Comparison of ENCODE assay signal across 22 cellular contexts in the genomic region with DNA sequence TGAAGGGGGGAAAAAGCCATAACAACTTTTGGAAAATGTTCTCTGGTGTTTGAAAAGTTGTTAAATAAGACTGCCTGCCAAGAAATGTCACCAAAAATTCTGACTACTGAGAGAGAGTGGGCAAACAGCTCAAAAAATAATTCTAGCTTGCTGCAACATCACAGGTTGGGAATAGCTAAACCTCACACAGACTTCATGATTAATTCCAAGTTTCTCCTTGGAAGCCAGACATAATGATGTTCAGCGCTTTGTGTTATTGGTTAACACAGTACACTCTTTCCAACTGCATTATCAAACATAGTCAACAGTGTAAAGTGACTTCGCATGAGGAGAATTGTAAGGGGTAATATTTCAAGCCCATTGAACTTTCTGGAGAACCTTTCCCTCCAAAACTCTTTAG.
"Had no signal": no experiment of that assay in that cellular context is flagged by ENCODE, and none has a peak within 500 bp of the region (broad histone marks: within the 10 kb centered on the region; RNA-seq: fewer than 3 reads in every experiment).

No MANE protein-coding gene starts in this region.

- ATAC-seq: activated CD8-positive, alpha-beta T cell treated with anti-CD3 and anti-CD28 coated beads, Interleukin-2, amount 10 ng/mL, durations not matched to agents 7 days and 5 days; gastroesophageal sphincter; stimulated activated effector memory CD8-positive, alpha-beta T cell treated with anti-CD3 and anti-CD28 coated beads, Interleukin-12 subunit alpha, Interleukin-12 subunit beta, amount 100 ng/mL, for 72 hours; stimulated activated naive CD8-positive, alpha-beta T cell treated with anti-CD3 and anti-CD28 coated beads, Interleukin-15, amount 100 ng/mL, for 72 hours had no signal

- DNase-seq: activated CD4-positive, alpha-beta T cell treated with anti-CD3 and anti-CD28 coated beads for 1 hour; activated CD4-positive, alpha-beta T cell treated with anti-CD3 and anti-CD28 coated beads, Interleukin-2, amount 50 U/mL, for 1 hour; activated CD8-positive, alpha-beta T cell treated with anti-CD3 and anti-CD28 coated beads, Interleukin-2, amount 10 ng/mL, durations not matched to agents 7 days and 5 days; activated gamma-delta T cell treated with Interleukin-2 at 50 U/mL for 16 hours; activated naive CD8-positive, alpha-beta T cell treated with anti-CD3 and anti-CD28 coated beads, Interleukin-2, amount 10 ng/mL, durations not matched to agents 7 days and 5 days; amniotic stem cell; cortex of kidney; endodermal cell; esophagus squamous epithelium; heart left ventricle; kidney; nephron progenitor cell; small intestine; stimulated activated CD4-positive, alpha-beta T cell treated with anti-CD3 and anti-CD28 coated beads, Interleukin-2, amount 100 ng/mL, for 24 hours; stimulated activated naive CD8-positive, alpha-beta T cell treated with anti-CD3 and anti-CD28 coated beads, Interleukin-15, amount 100 ng/mL, for 72 hours; transverse colon; uterus; WERI-Rb-1 had no signal

- H3K36me3 Mint-ChIP-seq: stimulated activated effector memory CD8-positive, alpha-beta T cell treated with anti-CD3 and anti-CD28 coated beads, Interleukin-12 subunit alpha, Interleukin-12 subunit beta, amount 100 ng/mL, for 72 hours had no signal

- H3K27me3 ChIP-seq: uterus had no signal

- H3K4me1 ChIP-seq: uterus had no signal

- H3K4me3 ChIP-seq: esophagus squamous epithelium, gastroesophageal sphincter, heart left ventricle, lung, transverse colon, uterus had no signal

- H3K27ac Mint-ChIP-seq: activated CD8-positive, alpha-beta T cell treated with anti-CD3 and anti-CD28 coated beads, Interleukin-2, amount 10 ng/mL, durations not matched to agents 7 days and 5 days; activated naive CD8-positive, alpha-beta T cell treated with anti-CD3 and anti-CD28 coated beads, Interleukin-2, amount 10 ng/mL, durations not matched to agents 7 days and 5 days; activated T-helper 1 cell treated with anti-CD3 and anti-CD28 coated beads, Interleukin-12 subunit alpha, Interleukin-12 subunit beta, Interleukin-2, Interleukin-4 antibody, amounts not matched to agents 30 ng/mL and 10 ng/mL and 1 ng/mL, durations not matched to agents 14 hours and 24 hours and 36 hours; endodermal cell; stimulated activated effector memory CD8-positive, alpha-beta T cell treated with anti-CD3 and anti-CD28 coated beads, Interleukin-12 subunit alpha, Interleukin-12 subunit beta, amount 100 ng/mL, for 72 hours; stimulated activated naive CD8-positive, alpha-beta T cell treated with anti-CD3 and anti-CD28 coated beads, Interleukin-15, amount 100 ng/mL, for 72 hours had no signal

- H3K9me3 Mint-ChIP-seq: activated naive CD8-positive, alpha-beta T cell treated with anti-CD3 and anti-CD28 coated beads, Interleukin-2, amount 10 ng/mL, durations not matched to agents 7 days and 5 days; activated T-helper 1 cell treated with anti-CD3 and anti-CD28 coated beads, Interleukin-12 subunit alpha, Interleukin-12 subunit beta, Interleukin-2, Interleukin-4 antibody, amounts not matched to agents 30 ng/mL and 10 ng/mL and 1 ng/mL, durations not matched to agents 14 hours and 24 hours and 36 hours; endodermal cell; stimulated activated effector memory CD8-positive, alpha-beta T cell treated with anti-CD3 and anti-CD28 coated beads, Interleukin-12 subunit alpha, Interleukin-12 subunit beta, amount 100 ng/mL, for 72 hours; stimulated activated naive CD8-positive, alpha-beta T cell treated with anti-CD3 and anti-CD28 coated beads, Interleukin-15, amount 100 ng/mL, for 72 hours had no signal

- H3K4me3 Mint-ChIP-seq: activated CD8-positive, alpha-beta T cell treated with anti-CD3 and anti-CD28 coated beads, Interleukin-2, amount 10 ng/mL, durations not matched to agents 7 days and 5 days; activated naive CD8-positive, alpha-beta T cell treated with anti-CD3 and anti-CD28 coated beads, Interleukin-2, amount 10 ng/mL, durations not matched to agents 7 days and 5 days; activated T-helper 1 cell treated with anti-CD3 and anti-CD28 coated beads, Interleukin-12 subunit alpha, Interleukin-12 subunit beta, Interleukin-2, Interleukin-4 antibody, amounts not matched to agents 30 ng/mL and 10 ng/mL and 1 ng/mL, durations not matched to agents 14 hours and 24 hours and 36 hours; nephron progenitor cell had no signal

- H3K27ac ChIP-seq: esophagus squamous epithelium, gastroesophageal sphincter, heart left ventricle, transverse colon, uterus, WERI-Rb-1 had no signal
